11 cellular contexts compared by ENCODE assay signal in the genomic region with DNA sequence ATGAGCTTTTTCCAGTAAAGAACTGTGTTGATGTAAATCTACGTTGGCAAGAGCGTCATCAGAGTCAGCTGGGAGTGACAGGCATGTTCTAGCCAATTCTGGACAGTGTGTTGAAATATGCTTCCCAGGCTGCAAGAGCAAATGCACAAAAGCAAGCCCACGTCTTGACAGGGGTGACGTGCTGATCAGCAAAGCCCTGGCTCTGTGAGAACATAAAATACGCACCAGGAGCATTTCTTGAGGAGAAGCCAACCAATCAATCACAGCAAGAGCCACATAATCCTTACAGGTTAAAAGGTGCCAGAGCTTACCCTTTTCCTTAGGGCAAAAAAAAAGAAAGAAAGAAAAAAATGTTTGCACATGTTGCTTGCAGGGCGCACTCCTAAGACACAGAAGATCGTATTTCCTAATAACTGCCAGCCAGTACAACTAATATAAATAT.
DNase-seq lines count a peak whose midpoint lies in the region; ATAC-seq, FAIRE-seq and TF ChIP-seq lines count a peak whose summit lies in the region.
"Had no signal": no experiment of that assay in that cellular context is flagged by ENCODE, and none has a peak within 500 bp of the region (broad histone marks: within the 10 kb centered on the region; RNA-seq: fewer than 3 reads in every experiment).

No MANE protein-coding gene starts in this region.

- DNase-seq in NCI-H69 (lab: John Stamatoyannopoulos, UW): peak; percentile 96
- peak; percentile 80 to 100 for DNase-seq in fibroblast of lung (ENCODE audit: low read depth in 2 of 2)
- DNase-seq in pancreas: peak in 4 of 6 donors; percentile 33 to 86 (median 56)
- no peak for DNase-seq in HUDEP-2 (lab: John Stamatoyannopoulos, UW; ENCODE audit: unreplicated experiment in 76 of 76)
- no peak for DNase-seq in activated effector memory CD4-positive, alpha-beta T cell treated with Interleukin-2 at 50 U/mL for 16 hours
- DNase-seq: DND-41; stimulated activated CD4-positive, alpha-beta T cell treated with anti-CD3 and anti-CD28 coated beads, Interleukin-15, amount 100 ng/mL, for 24 hours had no signal

- H3K36me3 ChIP-seq in fibroblast of lung (ENCODE audit: control insufficient read depth, insufficient read depth, low read length) (no peaks in the 10 kb centered on the region), pancreas (no peaks in the 10 kb centered on the region)

- H3K27me3 ChIP-seq in fibroblast of lung (ENCODE audit: control insufficient read depth, insufficient read depth, low read length) (no peaks in the 10 kb centered on the region), pancreas (no peaks in the 10 kb centered on the region)

- peak overlapping the region; percentile 16 for H3K9ac ChIP-seq in fibroblast of lung (ENCODE audit: insufficient read depth, low read length)

- H3K4me3 ChIP-seq in fibroblast of lung (replicated peaks in 1 of 4; ENCODE audit: control extremely low read depth in 1 of 4, insufficient read depth in 1 of 4, low read depth in 3 of 4, low read length in 4 of 4) (peak overlapping the region in 1 of 4 experiments; percentile 48), pancreas (no peak overlapping the region)

- H2AFZ ChIP-seq in fibroblast of lung (ENCODE audit: low read length): no peak overlapping the region

- no peaks in the 10 kb centered on the region for H3K79me2 ChIP-seq in fibroblast of lung (ENCODE audit: control insufficient read depth, insufficient read depth, low read length)

- H4K20me1 ChIP-seq in fibroblast of lung (ENCODE audit: control insufficient read depth, extremely low read depth, insufficient read depth, low read length): no peaks in the 10 kb centered on the region

- peak overlapping the region; percentile 41 for H3K4me2 ChIP-seq in fibroblast of lung (ENCODE audit: extremely low read depth, insufficient read depth, low read length)

- FAIRE-seq in pancreas (lab: Jason Lieb, UNC): peak; percentile 56
- FAIRE-seq: GM19239 had no signal

- H3K9me3 ChIP-seq in fibroblast of lung (ENCODE audit: control insufficient read depth, insufficient read depth, low read depth, low read length): no peaks in the 10 kb centered on the region
- no peaks in the 10 kb centered on the region for H3K9me3 ChIP-seq in pancreas

- ATAC-seq in pancreas: peak; percentile 94 to 97 (median 96)
- ATAC-seq in GM18868 (IDR thresholded peaks at IDR 0.05; ENCODE audit: unreplicated experiment): no peak
- ATAC-seq in GM18519 (IDR thresholded peaks at IDR 0.05; ENCODE audit: low FRiP score, unreplicated experiment): no peak

- TF ChIP-seq CTCF in C4-2B (conservative IDR thresholded peaks at IDR 0.05) (no peak), fibroblast of lung (conservative IDR thresholded peaks at IDR 0.05 in 1 of 2, IDR thresholded peaks at IDR 0.05 in 1 of 2; ENCODE audit: low read depth in 1 of 2, low read length in 2 of 2) (no peak), pancreas (IDR thresholded peaks at IDR 0.05) (no peak)

- WGBS in pancreas, 2 donors: 25 to 28% methylated on average over 7 of the region's 7 CpGs

- peak overlapping the region; percentile 61 for H3K27ac ChIP-seq in C4-2B
- H3K27ac ChIP-seq in fibroblast of lung (ENCODE audit: insufficient read depth, low read length): no peak overlapping the region
- H3K27ac ChIP-seq in pancreas: peak overlapping the region in 1 of 4 donors; percentile 84

- no peaks in the 10 kb centered on the region for H3K4me1 ChIP-seq in fibroblast of lung (ENCODE audit: control insufficient read depth, extremely low read depth, insufficient read depth, low read length)
- peaks cover 0 to 11% (median 7%) of the 10 kb centered on the region in 3 donors for H3K4me1 ChIP-seq in pancreas

- intact Hi-C loops in pancreas (cut with DNase I): no loop called here

Comparison
In these comparisons a context has a peak if more than half of its experiments do, and no peak if none do; other contexts are left out.
1. DNase-seq: peak in NCI-H69 (single experiment), fibroblast of lung (2 of 2) and pancreas (4 of 6); none in HUDEP-2 (0 of 76) and activated effector memory CD4-positive, alpha-beta T cell treated with Interleukin-2 at 50 U/mL for 16 hours (single experiment).
2. ATAC-seq: peak in pancreas (4 of 4); none in GM18868 (single experiment) and GM18519 (single experiment).